Comparison of ENCODE assay signal across 9 cellular contexts in the genomic region with DNA sequence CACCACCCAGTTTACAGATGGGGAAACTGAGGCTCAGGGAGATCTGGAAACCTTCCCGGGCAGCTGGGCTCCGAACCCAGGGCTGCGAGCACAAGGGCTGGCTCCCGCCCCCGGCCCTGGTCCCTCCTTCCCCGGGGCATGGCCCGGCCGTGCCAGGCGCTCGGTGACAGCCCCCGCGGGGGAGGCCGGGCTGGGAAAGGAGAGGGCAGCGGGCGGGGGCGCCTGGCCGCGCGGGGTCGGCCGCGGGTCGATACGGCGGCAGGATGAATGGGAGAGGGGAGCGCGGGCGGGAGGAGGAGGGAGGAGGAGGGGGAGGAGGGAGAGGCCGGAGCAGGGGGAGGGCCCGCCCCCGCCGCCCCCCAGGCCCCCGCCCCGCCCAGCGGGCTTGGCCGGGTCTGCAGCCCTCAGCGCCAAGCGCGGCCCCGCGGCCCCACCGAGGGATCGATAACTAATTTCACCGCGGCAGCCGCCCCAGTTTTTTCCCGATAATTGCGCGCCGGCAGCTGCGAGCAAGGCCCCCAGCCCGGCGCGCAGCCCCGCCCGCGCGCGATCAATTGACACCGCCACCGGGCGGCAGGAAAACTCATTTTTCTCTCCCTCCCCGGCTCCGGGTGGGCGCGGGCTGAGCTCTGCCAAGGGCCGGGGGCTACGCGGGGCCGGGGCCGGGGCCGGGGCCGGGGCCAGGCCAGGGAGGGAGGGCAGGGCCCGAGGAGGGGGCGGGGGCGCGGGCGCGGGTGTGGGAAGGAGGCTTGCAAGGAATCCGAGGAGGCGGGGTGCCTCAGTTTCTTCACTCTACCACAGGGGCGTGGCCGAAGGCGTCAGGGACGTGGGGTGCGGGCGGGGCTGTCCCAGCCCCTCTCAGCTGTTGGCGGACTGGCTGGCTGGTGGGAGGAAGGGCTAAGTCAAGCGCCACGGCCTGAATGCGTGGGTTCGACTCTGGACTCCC. TPM values are rescaled to one million over a fixed set of nuclear protein-coding genes. Genes with fewer than 3 reads are reported as not detected.
DNase-seq lines count a peak whose midpoint lies in the region; ATAC-seq and TF ChIP-seq lines count a peak whose summit lies in the region.
"Had no signal": no experiment of that assay in that cellular context is flagged by ENCODE, and none has a peak within 500 bp of the region (broad histone marks: within the 10 kb centered on the region; RNA-seq: fewer than 3 reads in every experiment).

No MANE protein-coding gene starts in this region.

- peaks cover 0 to 4% (median 0%) of the 10 kb centered on the region in 5 donors for H3K36me3 Mint-ChIP-seq in naive thymus-derived CD4-positive, alpha-beta T cell

- peaks cover 14 to 33% (median 26%) of the 10 kb centered on the region in 5 donors for H3K27me3 Mint-ChIP-seq in naive thymus-derived CD4-positive, alpha-beta T cell

- H3K9me3 Mint-ChIP-seq in naive thymus-derived CD4-positive, alpha-beta T cell, result peaks cover 0 to 3% (median 0%) of the 10 kb centered on the region in 11 donors

- H3K27ac ChIP-seq in esophagus muscularis mucosa (replicated peaks in 1 of 4), result peak overlapping the region; percentile 84 to 89 (median 88)
- no peak overlapping the region for H3K27ac ChIP-seq in naive thymus-derived CD4-positive, alpha-beta T cell (ENCODE audit: low read depth, low read length)

- DNase-seq in DMS53 (lab: John Stamatoyannopoulos, UW) (peak; percentile 63), DMS53 treated with DMSO at 0.1 percent for 48 hours (lab: John Stamatoyannopoulos, UW; ENCODE audit: unreplicated experiment) (no peak), esophagus muscularis mucosa (ENCODE audit: extremely low spot score) (no peak), COLO829 (ENCODE audit: low spot score) (no peak), CD1c-positive myeloid dendritic cell (ENCODE audit: extremely low spot score) (no peak)
- peak in 2 of 9 donors; percentile 13 to 36 for DNase-seq in naive thymus-derived CD4-positive, alpha-beta T cell

- H3K4me3 ChIP-seq in WI38 (ENCODE audit: low read depth, low read length) (peak overlapping the region; percentile 57), esophagus muscularis mucosa (peak overlapping the region; percentile 67 to 70 (median 68))
- H3K4me3 ChIP-seq in naive thymus-derived CD4-positive, alpha-beta T cell (ENCODE audit: low read length), result peak overlapping the region; percentile 17

- CTCF ChIA-PET in naive thymus-derived CD4-positive, alpha-beta T cell (lab: Charles Lee), result interaction anchor here (0.8 kb wide), 1 partner anchor 17 kb away, joined by 4 read pairs; no protein-coding TSS in a partner anchor

- no peaks in the 10 kb centered on the region for H3K27me3 ChIP-seq in esophagus muscularis mucosa
- H3K27me3 ChIP-seq in naive thymus-derived CD4-positive, alpha-beta T cell (ENCODE audit: control insufficient read depth in 2 of 2, insufficient read depth in 2 of 2, low read length in 2 of 2), result peaks cover 0 to 8% of the 10 kb centered on the region in 2 donors

- peak overlapping the region; percentile 67 to 86 (median 77) for H3K4me3 Mint-ChIP-seq in naive thymus-derived CD4-positive, alpha-beta T cell

- no peak for TF ChIP-seq POLR2A in esophagus muscularis mucosa (IDR thresholded peaks at IDR 0.05; ENCODE audit: low read depth)

- no peaks in the 10 kb centered on the region for H3K36me3 ChIP-seq in esophagus muscularis mucosa
- no peaks in the 10 kb centered on the region for H3K36me3 ChIP-seq in naive thymus-derived CD4-positive, alpha-beta T cell (ENCODE audit: control insufficient read depth in 2 of 3, insufficient read depth in 3 of 3, low read length in 3 of 3)

- no peaks in the 10 kb centered on the region for H3K9me3 ChIP-seq in esophagus muscularis mucosa
- H3K9me3 ChIP-seq in naive thymus-derived CD4-positive, alpha-beta T cell (ENCODE audit: control insufficient read depth in 2 of 3, low read length in 3 of 3), result no peaks in the 10 kb centered on the region

- peaks cover 30 to 49% (median 42%) of the 10 kb centered on the region in 4 donors for H3K4me1 ChIP-seq in esophagus muscularis mucosa
- peaks cover 3 to 8% of the 10 kb centered on the region in 2 donors for H3K4me1 ChIP-seq in naive thymus-derived CD4-positive, alpha-beta T cell (ENCODE audit: control insufficient read depth in 2 of 2, insufficient read depth in 2 of 2, low read length in 2 of 2)

- no peak for ATAC-seq in naive thymus-derived CD4-positive, alpha-beta T cell
- no peak for ATAC-seq in HG02798 (IDR thresholded peaks at IDR 0.05; ENCODE audit: poor library complexity, unreplicated experiment)

- POLR2A ChIA-PET in naive thymus-derived CD4-positive, alpha-beta T cell (lab: Charles Lee), result interaction anchor here (1.4 kb wide), 1 partner anchor 185 kb away, joined by 4 read pairs; no protein-coding TSS in a partner anchor

- peaks cover 11 to 23% (median 14%) of the 10 kb centered on the region in 7 donors for H3K4me1 Mint-ChIP-seq in naive thymus-derived CD4-positive, alpha-beta T cell

- intact Hi-C loops in esophagus muscularis mucosa (cut with DNase I), result loop anchor here (5.0 kb wide), 1 partner anchor 67 kb away; no protein-coding TSS in a partner anchor
- intact Hi-C loops in naive thymus-derived CD4-positive, alpha-beta T cell (cut with micrococcal nuclease), result loop anchor here (1.0 to 5.0 kb wide), 4 partner anchors 38 to 249 kb away; no protein-coding TSS in a partner anchor

- 8% methylated on average over 10 of the region's 92 CpGs for WGBS in esophagus muscularis mucosa

- TF ChIP-seq CTCF in WI38 (IDR thresholded peaks at IDR 0.05; ENCODE audit: low read depth, low read length) (no peak), esophagus muscularis mucosa (IDR thresholded peaks at IDR 0.05) (peak in 1 of 3 experiments; percentile 5)

- H3K27ac Mint-ChIP-seq in naive thymus-derived CD4-positive, alpha-beta T cell, result peak overlapping the region in 2 of 9 donors; percentile 55 to 68

- no peak for TF ChIP-seq EP300 in esophagus muscularis mucosa (IDR thresholded peaks at IDR 0.05)

RNA-seq across cellular contexts. Expression of gene C9orf50, which starts 52.1 kb away (rescaled TPM):
- total RNA-seq in esophagus muscularis mucosa, result under 1 TPM in 1 of 4 donors, not detected in 3; 0.34 TPM
- total RNA-seq in naive thymus-derived CD4-positive, alpha-beta T cell, result not detected
- not detected for polyA plus RNA-seq in naive thymus-derived CD4-positive, alpha-beta T cell
- total RNA-seq: T-helper 1 cell treated with Interleukin-12 subunit alpha and Interleukin-12 subunit beta and Interleukin-4 antibody, amounts not matched to agents 30 ng/mL and 1 ng/mL, for 36 hours had no signal

RNA-seq across cellular contexts. Expression of gene NTMT1, which starts 57.1 kb away (rescaled TPM):
- 10 to 100 TPM; 20.3 to 33.3 (median 31.9) TPM for total RNA-seq in esophagus muscularis mucosa
- 10 to 100 TPM; 31.0 to 50.1 (median 34.2) TPM for total RNA-seq in naive thymus-derived CD4-positive, alpha-beta T cell
- polyA plus RNA-seq in naive thymus-derived CD4-positive, alpha-beta T cell, result 10 to 100 TPM; 49.0 to 58.9 TPM

Comparison
In these comparisons a context has a peak if more than half of its experiments do, and no peak if none do; other contexts are left out.
1. H3K4me3 ChIP-seq: peak in every context shown above with its lines; median percentile 68 in esophagus muscularis mucosa; 57 in WI38; 17 in naive thymus-derived CD4-positive, alpha-beta T cell.